19 cellular contexts compared by ENCODE assay signal in genomic region chr7:152959610-152960009, GRCh38.
"Had no signal": no experiment of that assay in that cellular context is flagged by ENCODE, and none has a peak within 500 bp of the region (broad histone marks: within the 10 kb centered on the region; RNA-seq: fewer than 3 reads in every experiment).

No MANE protein-coding gene starts in this region.

- H3K9me3 ChIP-seq: prostate gland, transverse colon had no signal

- ATAC-seq: activated naive CD8-positive, alpha-beta T cell treated with anti-CD3 and anti-CD28 coated beads, Interleukin-2, amount 50 U/mL, for 24 hours; left colon; lower lobe of right lung; right cardiac atrium; stimulated activated naive CD8-positive, alpha-beta T cell treated with anti-CD3 and anti-CD28 coated beads, Interleukin-15, Interleukin-2, amounts not matched to agents 100 U/mL and 50 U/mL, for 24 hours had no signal

- H3K36me3 ChIP-seq: lower lobe of right lung, prostate gland, transverse colon had no signal

- H3K27ac ChIP-seq: epithelial cell of prostate, lower lobe of right lung, prostate gland, transverse colon had no signal

- H3K27me3 ChIP-seq: transverse colon had no signal

- H3K27ac Mint-ChIP-seq: activated CD4-positive, alpha-beta T cell treated with anti-CD3 and anti-CD28 coated beads, Interleukin-2, amount 10 ng/mL, durations not matched to agents 7 days and 5 days; activated naive CD8-positive, alpha-beta T cell treated with anti-CD3 and anti-CD28 coated beads, Interleukin-2, amount 50 U/mL, for 24 hours; mesothelial cell of epicardium; nephron progenitor cell had no signal

- H3K4me1 ChIP-seq: lower lobe of right lung, prostate gland, transverse colon had no signal

- H3K4me2 ChIP-seq: smooth muscle cell had no signal

- H3K4me3 ChIP-seq: lower lobe of right lung, prostate gland, smooth muscle cell, transverse colon had no signal

- H3K4me1 Mint-ChIP-seq: activated CD4-positive, alpha-beta T cell treated with anti-CD3 and anti-CD28 coated beads, Interleukin-2, amount 10 ng/mL, durations not matched to agents 7 days and 5 days; activated naive CD8-positive, alpha-beta T cell treated with anti-CD3 and anti-CD28 coated beads, Interleukin-2, amount 50 U/mL, for 24 hours; mesothelial cell of epicardium; nephron progenitor cell had no signal

- H3K4me3 Mint-ChIP-seq: activated CD4-positive, alpha-beta T cell treated with anti-CD3 and anti-CD28 coated beads, Interleukin-2, amount 10 ng/mL, durations not matched to agents 7 days and 5 days; activated naive CD8-positive, alpha-beta T cell treated with anti-CD3 and anti-CD28 coated beads, Interleukin-2, amount 50 U/mL, for 24 hours; mesothelial cell of epicardium; nephron progenitor cell had no signal

- DNase-seq: activated CD4-positive, alpha-beta T cell treated with anti-CD3 and anti-CD28 coated beads, Interleukin-2, amount 10 ng/mL, durations not matched to agents 7 days and 5 days; activated naive CD4-positive, alpha-beta T cell; activated naive CD8-positive, alpha-beta T cell treated with anti-CD3 and anti-CD28 coated beads, Interleukin-2, amount 50 U/mL, for 24 hours; aorta; effector memory CD4-positive, alpha-beta T cell; foreskin melanocyte; head of caudate nucleus; left colon; lower lobe of right lung; nephron progenitor cell; right cardiac atrium; stimulated activated CD4-positive, alpha-beta T cell treated with anti-CD3 and anti-CD28 coated beads, Interleukin-4, amount 100 ng/mL, for 4 hours; stimulated activated CD8-positive, alpha-beta memory T cell treated with anti-CD3 and anti-CD28 coated beads, Interleukin-4, amount 100 ng/mL, for 48 hours; stimulated activated naive CD8-positive, alpha-beta T cell treated with anti-CD3 and anti-CD28 coated beads, Interleukin-15, Interleukin-2, amounts not matched to agents 100 U/mL and 50 U/mL, for 24 hours; transverse colon had no signal

- H3K36me3 Mint-ChIP-seq: mesothelial cell of epicardium had no signal

- H3K27me3 Mint-ChIP-seq: activated CD4-positive, alpha-beta T cell treated with anti-CD3 and anti-CD28 coated beads, Interleukin-2, amount 10 ng/mL, durations not matched to agents 7 days and 5 days had no signal
